In genomic region chr4:7632971-7633370, GRCh38 we compare ENCODE assay signal across 12 cellular contexts.
"Had no signal": no experiment of that assay in that cellular context is flagged by ENCODE, and none has a peak within 500 bp of the region (broad histone marks: within the 10 kb centered on the region; RNA-seq: fewer than 3 reads in every experiment).

No MANE protein-coding gene starts in this region.

- H3K9ac ChIP-seq: neural progenitor cell had no signal

- H3K4me2 ChIP-seq: hepatocyte, neural progenitor cell, smooth muscle cell had no signal

- H3K9me3 ChIP-seq: colonic mucosa had no signal

- DNase-seq: colonic mucosa; dermis blood vessel endothelial cell; esophagus squamous epithelium; foreskin keratinocyte; naive thymus-derived CD4-positive, alpha-beta T cell; stimulated activated CD4-positive, alpha-beta T cell treated with anti-CD3 and anti-CD28 coated beads, Interleukin-2, amount 100 ng/mL, for 48 hours; stimulated activated naive CD4-positive, alpha-beta T cell treated with Interleukin-2 at 50 U/mL for 16 hours had no signal

- H3K4me3 ChIP-seq: colonic mucosa, esophagus squamous epithelium, hepatocyte, neural progenitor cell, smooth muscle cell had no signal

- H3K27ac Mint-ChIP-seq: naive thymus-derived CD4-positive, alpha-beta T cell; neural progenitor cell; type B pancreatic cell had no signal

- H3K36me3 Mint-ChIP-seq: neural progenitor cell, type B pancreatic cell had no signal

- H3K36me3 ChIP-seq: colonic mucosa, esophagus squamous epithelium, neural progenitor cell had no signal

- H3K27me3 ChIP-seq: colonic mucosa, neural progenitor cell had no signal

- H3K4me3 Mint-ChIP-seq: naive thymus-derived CD4-positive, alpha-beta T cell; type B pancreatic cell had no signal

- ATAC-seq: foreskin keratinocyte; naive thymus-derived CD4-positive, alpha-beta T cell; right cardiac atrium had no signal

- H3K4me1 ChIP-seq: colonic mucosa, foreskin keratinocyte had no signal

- H2AFZ ChIP-seq: hepatocyte, neural progenitor cell had no signal

- H3K27ac ChIP-seq: colonic mucosa, esophagus squamous epithelium, foreskin keratinocyte, hepatocyte, neural progenitor cell had no signal

- H3K9me3 Mint-ChIP-seq: type B pancreatic cell had no signal

- H3K79me2 ChIP-seq: hepatocyte had no signal
